In the genomic region with DNA sequence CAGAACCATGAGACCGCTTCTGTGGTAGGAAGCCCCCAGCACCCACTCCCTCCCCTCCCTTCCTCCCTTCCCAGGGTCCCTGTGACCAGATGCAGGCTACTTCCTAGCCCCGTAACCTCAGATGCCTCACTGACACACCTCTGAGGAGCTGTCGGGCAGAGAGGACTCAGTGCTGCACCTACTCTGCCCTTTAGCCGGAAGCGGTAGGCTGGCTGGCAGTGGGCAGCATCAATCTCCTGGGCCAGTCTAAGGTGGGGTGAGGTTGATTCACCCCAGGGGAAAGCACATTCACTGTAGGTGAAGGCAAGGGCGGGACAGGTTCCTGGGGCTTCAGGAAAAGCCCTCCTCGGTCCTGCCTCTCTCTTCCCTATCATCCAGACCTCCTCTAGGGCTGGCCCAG, we compare ENCODE assay signal across 27 cellular contexts. TPM values are rescaled to one million over a fixed set of nuclear protein-coding genes. Genes with fewer than 3 reads are reported as not detected.
"Had no signal": no experiment of that assay in that cellular context is flagged by ENCODE, and none has a peak within 500 bp of the region (broad histone marks: within the 10 kb centered on the region; RNA-seq: fewer than 3 reads in every experiment).

No MANE protein-coding gene starts in this region.

- DNase-seq: activated CD4-positive, alpha-beta T cell treated with anti-CD3 and anti-CD28 coated beads for 48 hours; activated CD4-positive, alpha-beta T cell treated with anti-CD3 and anti-CD28 coated beads, Interleukin-2, amount 50 U/mL, for 48 hours; activated CD4-positive, CD25-positive, alpha-beta regulatory T cell; activated CD8-positive, alpha-beta memory T cell treated with anti-CD3 and anti-CD28 coated beads for 24 hours; activated gamma-delta T cell treated with Interleukin-2 at 50 U/mL for 16 hours; activated naive CD4-positive, alpha-beta T cell treated with anti-CD3 and anti-CD28 coated beads, Interleukin-2, amount 50 U/mL, for 16 hours; activated T-cell treated with anti-CD3 and anti-CD28 coated beads, Interleukin-2, amount 50 U/mL, for 24 hours; amniotic stem cell; brain microvascular endothelial cell; central memory CD4-positive, alpha-beta T cell; effector CD4-positive, alpha-beta T cell; esophagus squamous epithelium; foreskin melanocyte; mesenchymal stem cell; natural killer cell; right lobe of liver; stimulated activated CD4-positive, alpha-beta T cell treated with anti-CD3 and anti-CD28 coated beads, Interleukin-4, amount 100 ng/mL, for 4 hours; stimulated activated CD8-positive, alpha-beta memory T cell treated with anti-CD3 and anti-CD28 coated beads, Interleukin-4, amount 100 ng/mL, for 48 hours; stimulated activated naive B cell treated with anti-CD40 and anti-IgM and Interleukin-4, amounts not matched to agents 10 μg/mL and 1 μg/mL and 100 μg/mL, for 72 hours; T-helper 1 cell; testis; transverse colon; uterus had no signal

- H3K27me3 ChIP-seq: brain microvascular endothelial cell, esophagus squamous epithelium, right lobe of liver, testis, transverse colon, uterus had no signal

- H3K27ac ChIP-seq: brain microvascular endothelial cell, right lobe of liver, skin epidermis, testis, transverse colon, uterus had no signal

- FAIRE-seq: astrocyte had no signal

- H3K9me3 ChIP-seq: esophagus squamous epithelium, right lobe of liver, testis, transverse colon, uterus had no signal

- H3K4me1 ChIP-seq: right lobe of liver, testis, uterus had no signal

- H3K4me3 ChIP-seq: esophagus squamous epithelium, right lobe of liver, skin epidermis, testis, transverse colon, uterus had no signal

- H3K36me3 ChIP-seq: brain microvascular endothelial cell, right lobe of liver, transverse colon, uterus had no signal

RNA-seq across cellular contexts. Expression of a gene that starts 58.1 kb away (rescaled TPM):
- total RNA-seq: dermis blood vessel endothelial cell, liver had no signal
